In the genomic region with DNA sequence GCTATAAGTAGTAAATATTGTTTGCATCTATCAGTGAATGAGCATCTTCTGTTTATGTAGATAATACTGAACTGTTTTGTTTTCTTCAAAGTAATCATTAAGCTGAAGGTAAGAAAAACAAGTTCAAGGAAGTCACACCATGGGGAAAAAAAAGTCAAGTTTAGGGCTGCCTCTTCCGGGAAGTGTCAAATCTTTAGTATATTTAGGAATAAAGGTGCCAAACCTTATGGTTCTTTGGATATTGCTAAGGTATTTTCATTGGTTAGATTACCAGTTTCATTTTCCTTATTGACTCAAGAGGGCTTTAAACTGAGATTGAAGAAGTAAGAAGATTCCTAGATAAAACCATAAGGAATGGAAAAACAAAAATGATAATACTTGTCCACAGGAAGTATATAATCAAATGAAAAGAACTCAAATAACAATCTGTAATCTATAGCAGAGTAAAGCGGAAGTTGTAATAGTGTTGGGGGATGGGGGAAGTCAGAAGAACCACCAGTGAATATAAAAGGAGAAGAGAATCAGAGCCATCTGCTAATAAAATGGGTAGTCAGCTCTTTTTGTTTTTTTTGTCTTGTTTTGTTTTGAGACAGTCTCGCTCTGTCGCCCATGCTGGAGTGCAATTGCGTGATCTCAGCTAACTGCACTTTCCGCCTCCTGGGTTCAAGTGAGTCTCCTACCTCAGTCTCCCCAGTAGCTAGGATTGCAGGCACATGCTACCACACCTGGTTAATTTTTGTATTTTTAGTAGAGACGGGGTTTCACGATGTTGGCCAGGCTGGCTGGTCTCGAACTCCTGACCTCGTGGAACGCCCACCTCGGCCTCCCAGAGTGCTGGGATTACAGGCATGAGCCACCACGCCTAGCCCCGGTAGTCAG, we compare ENCODE assay signal across 8 cellular contexts. TPM values are rescaled to one million over a fixed set of nuclear protein-coding genes. Genes with fewer than 3 reads are reported as not detected.
DNase-seq lines count a peak whose midpoint lies in the region; ATAC-seq and TF ChIP-seq lines count a peak whose summit lies in the region.

No MANE protein-coding gene starts in this region.

- 91 to 93% methylated on average over 12 to 14 of the region's 14 CpGs for WGBS in endodermal cell (ENCODE audit: insufficient coverage in 1 of 2, insufficient read length in 1 of 2), 2 experiments

- in situ Hi-C loops in Panc1 (cut with HindIII; ENCODE audit: low pct_unique_long_range_greater_than_20kb, low sequenced_read_pairs): no loop called here

- H3K9me3 ChIP-seq in Panc1 (ENCODE audit: control insufficient read depth, insufficient read depth, low read depth, low read length): no peaks in the 10 kb centered on the region
- H3K9me3 ChIP-seq in endodermal cell (ENCODE audit: control insufficient read depth, low read length): no peaks in the 10 kb centered on the region

- H3K4me1 ChIP-seq in Panc1 (ENCODE audit: control insufficient read depth, insufficient read depth, low read length): peaks cover 25% of the 10 kb centered on the region
- H3K4me1 ChIP-seq in endodermal cell (ENCODE audit: control insufficient read depth, insufficient read depth, low read length): peaks cover 2% of the 10 kb centered on the region

- no peak overlapping the region for H3K27ac Mint-ChIP-seq in endodermal cell

- peaks cover 21% of the 10 kb centered on the region for H3K4me1 Mint-ChIP-seq in endodermal cell

- POLR2A ChIA-PET in Panc1 (lab: Charles Lee): interaction anchor here (0.6 kb wide), 1 partner anchor 204 kb away, joined by 3 read pairs; no protein-coding TSS in a partner anchor

- CTCF ChIA-PET in Panc1 (lab: Charles Lee): interaction anchor here (0.5 kb wide), 1 partner anchor 107 kb away, joined by 4 read pairs; no protein-coding TSS in a partner anchor

- peak; percentile 22 for ATAC-seq in GM18861 (IDR thresholded peaks at IDR 0.05; ENCODE audit: unreplicated experiment)
- no peak for ATAC-seq in Panc1
- ATAC-seq in GM21576 (IDR thresholded peaks at IDR 0.05; ENCODE audit: unreplicated experiment): no peak

- TF ChIP-seq CTCF in Panc1 (IDR thresholded peaks at IDR 0.05) (no peak), endodermal cell (conservative IDR thresholded peaks at IDR 0.05) (no peak)

- H3K27me3 ChIP-seq in Panc1 (ENCODE audit: control insufficient read depth, insufficient read depth, low read length) (no peaks in the 10 kb centered on the region), endodermal cell (ENCODE audit: control insufficient read depth, insufficient read depth, low read length, poor library complexity, severe bottlenecking) (no peaks in the 10 kb centered on the region)

- no peaks in the 10 kb centered on the region for H3K27me3 Mint-ChIP-seq in endodermal cell (ENCODE audit: insufficient read depth)

- peak overlapping the region in 1 of 2 experiments; percentile 93; a peak in 3 of 4 replicates for H3K4me3 ChIP-seq in Panc1 (ENCODE audit: low read depth in 2 of 2, low read length in 2 of 2)
- H3K4me3 ChIP-seq in endodermal cell (ENCODE audit: low read length): peak overlapping the region; percentile 95
- H3K4me3 ChIP-seq in skin epidermis: peak overlapping the region; percentile 4 to 90 (median 70)

- no peak overlapping the region for H3K4me3 Mint-ChIP-seq in endodermal cell

- peaks cover 14% of the 10 kb centered on the region for H3K36me3 Mint-ChIP-seq in endodermal cell (ENCODE audit: low read depth)

- H3K27ac ChIP-seq in Panc1 (ENCODE audit: low read length) (peak overlapping the region; percentile 100; the same call in 1 of the 2 replicates), endodermal cell (ENCODE audit: low read depth, low read length) (no peak overlapping the region), skin epidermis (peak overlapping the region in 15 of 21 experiments; percentile 18 to 98 (median 93))

- DNase-seq in Panc1 (ENCODE audit: low read depth, low spot score) (no peak), endodermal cell (no peak), amygdala (lab: John Stamatoyannopoulos, UW) (no peak), COLO829 (ENCODE audit: low spot score) (no peak), dedifferentiated amniotic fluid mesenchymal stem cell (ENCODE audit: extremely low spot score) (no peak)

- no peak overlapping the region for H3K9ac ChIP-seq in endodermal cell (ENCODE audit: extremely low read depth, low read length, poor library complexity, severe bottlenecking)

- peaks cover 25% of the 10 kb centered on the region for H3K36me3 ChIP-seq in Panc1 (ENCODE audit: control insufficient read depth, insufficient read depth, low read length)
- H3K36me3 ChIP-seq in endodermal cell (ENCODE audit: control insufficient read depth, insufficient read depth, low read length): peaks cover 10% of the 10 kb centered on the region

- no peaks in the 10 kb centered on the region for H3K9me3 Mint-ChIP-seq in endodermal cell

- intact Hi-C loops in Panc1 (cut with micrococcal nuclease; ENCODE audit: unreplicated experiment): no loop called here

- TSS peak; percentile 51 for BruUV-seq in Panc1 (replicated peaks; lab: Mats Ljungman, UMichigan)

RNA-seq across cellular contexts. Expression of a gene that starts 2.3 kb away (rescaled TPM):
- 95.6 TPM for total RNA-seq in Panc1 (2021; ENCODE audit: unreplicated experiment)
- polyA plus RNA-seq in Panc1 (2012; ENCODE audit: insufficient read length): 33.8 TPM
- total RNA-seq in endodermal cell: 10 to 100 TPM; 60.9 to 63.0 TPM
- 26.3 TPM for polyA plus RNA-seq in endodermal cell (2013, experiment 1 of 2)
- polyA plus RNA-seq in endodermal cell (2013, experiment 2 of 2): 23.7 TPM

RNA-seq across cellular contexts. Expression of a gene that starts 2.7 kb away (rescaled TPM):
- total RNA-seq in Panc1 (2021; ENCODE audit: unreplicated experiment): 16.6 TPM
- polyA plus RNA-seq in Panc1 (2012; ENCODE audit: insufficient read length): 5.0 TPM
- 10 to 100 TPM; 21.8 to 23.8 TPM for total RNA-seq in endodermal cell
- polyA plus RNA-seq in endodermal cell (2013, experiment 1 of 2): 13.2 TPM
- 13.6 TPM for polyA plus RNA-seq in endodermal cell (2013, experiment 2 of 2)
